11 cellular contexts compared by ENCODE assay signal in genomic region chr16:56683424-56684162, GRCh38. TPM values are rescaled to one million over a fixed set of nuclear protein-coding genes. Genes with fewer than 3 reads are reported as not detected.
A peak's percentile ranks its signal among the peaks of the same experiment; 100 is the strongest.
DNase-seq lines count a peak whose midpoint lies in the region; ATAC-seq, FAIRE-seq and TF ChIP-seq lines count a peak whose summit lies in the region.
"Had no signal": no experiment of that assay in that cellular context is flagged by ENCODE, and none has a peak within 500 bp of the region (broad histone marks: within the 10 kb centered on the region; RNA-seq: fewer than 3 reads in every experiment).

No MANE protein-coding gene starts in this region.

- peaks cover 23% of the 10 kb centered on the region for H3K4me1 Mint-ChIP-seq in central memory CD8-positive, alpha-beta T cell

- POLR2A ChIA-PET in A549 (lab: Yijun Ruan, JAX), result interaction anchor here (0.7 to 6.5 kb wide), 14 partner anchors 8 to 155 kb away, joined by 3 to 185 read pairs (median 5); partner anchors contain the start of genes MT1A and MT2A

- H3K4me3 ChIP-seq in A549, result peak overlapping the region; percentile 60
- H3K4me3 ChIP-seq in HUES64 (ENCODE audit: low read length), result peak overlapping the region; percentile 69; the same call in 1 of the 2 replicates
- peak overlapping the region; percentile 99 for H3K4me3 ChIP-seq in mucosa of stomach (ENCODE audit: low read length)

- H3K4me1 ChIP-seq in A549 (peaks cover 9% of the 10 kb centered on the region; the same call in 2 of the 3 replicates), HUES64 (ENCODE audit: insufficient read depth, low read length) (peaks cover 18% of the 10 kb centered on the region; the same call in 1 of the 2 replicates), mucosa of stomach (ENCODE audit: control insufficient read depth, insufficient read depth, low read length) (peaks cover 27% of the 10 kb centered on the region)

- H3K9me3 Mint-ChIP-seq in central memory CD8-positive, alpha-beta T cell, result no peaks in the 10 kb centered on the region

- peak overlapping the region; percentile 84 to 85; a peak in 4 of 6 replicates for H3K27ac ChIP-seq in A549
- no peak overlapping the region for H3K27ac ChIP-seq in HUES64 (ENCODE audit: low read depth, low read length)

- peaks cover 58% of the 10 kb centered on the region for H3K27me3 ChIP-seq in HUES64 (ENCODE audit: insufficient read depth, low read length)
- no peaks in the 10 kb centered on the region for H3K27me3 ChIP-seq in mucosa of stomach (ENCODE audit: control insufficient read depth, insufficient read depth, low read length)

- no peak for TF ChIP-seq EP300 in A549 (IDR thresholded peaks at IDR 0.05)

- 79% methylated on average over 5 of the region's 5 CpGs for WGBS in A549 (ENCODE audit: missing lambda C conversion rate)
- WGBS in HUES64, result 78% methylated on average over 4 of the region's 5 CpGs

- peak overlapping the region; percentile 93 for H3K4me3 Mint-ChIP-seq in central memory CD8-positive, alpha-beta T cell

- ATAC-seq in A549 (no peak), GM19397 (IDR thresholded peaks at IDR 0.05; ENCODE audit: unreplicated experiment) (no peak), GM21786 (IDR thresholded peaks at IDR 0.05; ENCODE audit: unreplicated experiment) (no peak)
- no peak for ATAC-seq in central memory CD8-positive, alpha-beta T cell (replicated peaks; ENCODE audit: extremely low read depth, poor library complexity, severe bottlenecking)

- TF ChIP-seq CTCF in A549 (IDR thresholded peaks at IDR 0.05), result no peak

- TF ChIP-seq POLR2A in A549 (IDR thresholded peaks at IDR 0.05; ENCODE audit: low read length), result no peak

- H3K36me3 ChIP-seq in HUES64 (ENCODE audit: insufficient read depth, low read length) (no peaks in the 10 kb centered on the region; the same call in 1 of the 2 replicates), mucosa of stomach (ENCODE audit: control insufficient read depth, insufficient read depth, low read length) (no peaks in the 10 kb centered on the region)

- H3K36me3 Mint-ChIP-seq in central memory CD8-positive, alpha-beta T cell (ENCODE audit: insufficient read depth), result peaks cover 12% of the 10 kb centered on the region

- TF ChIP-seq RAD21 in A549 (conservative IDR thresholded peaks at IDR 0.05 in 1 of 2, IDR thresholded peaks at IDR 0.05 in 1 of 2), result no peak

- CTCF ChIA-PET in A549 (lab: Yijun Ruan, JAX), result interaction anchor here (0.6 to 6.2 kb wide), 9 partner anchors 8 to 83 kb away, joined by 3 to 42 read pairs (median 4); partner anchors contain the start of gene MT2A

- no peak for DNase-seq in A549 (ENCODE audit: low read depth in 1 of 2, low spot score in 1 of 2)
- no peak for DNase-seq in central memory CD8-positive, alpha-beta T cell (ENCODE audit: low spot score in 2 of 2)
- no peak for DNase-seq in GM19238 (ENCODE audit: insufficient read length, low spot score)
- no peak for DNase-seq in medulla oblongata (ENCODE audit: extremely low spot score)
- DNase-seq: NCI-H2107 had no signal

- FAIRE-seq in A549 (lab: Jason Lieb, UNC), result no peak
- FAIRE-seq: G401.6 had no signal

- no peak overlapping the region for H3K9ac ChIP-seq in HUES64 (ENCODE audit: low read depth, low read length)
- H3K9ac ChIP-seq in mucosa of stomach (ENCODE audit: low read length), result peak overlapping the region; percentile 98

- no peak overlapping the region for H3K27ac Mint-ChIP-seq in central memory CD8-positive, alpha-beta T cell (ENCODE audit: low read depth)

- H3K27me3 Mint-ChIP-seq in central memory CD8-positive, alpha-beta T cell, result no peaks in the 10 kb centered on the region

- H3K4me2 ChIP-seq in A549, result peak overlapping the region; percentile 88

- H3K9me3 ChIP-seq in A549, result peaks cover 4% of the 10 kb centered on the region; the same call in 1 of the 3 replicates
- H3K9me3 ChIP-seq in HUES64 (ENCODE audit: insufficient read depth, low read depth, low read length), result 0 out of 2 replicates have a peak, but pooled peaks cover 4% of the 10 kb centered on the region
- no peaks in the 10 kb centered on the region for H3K9me3 ChIP-seq in mucosa of stomach (ENCODE audit: control insufficient read depth, low read length)

TF ChIP-seq in A549, 52 proteins besides CTCF, POLR2A, EP300 and RAD21:
- TF ChIP-seq MAFK (IDR thresholded peaks at IDR 0.05; ENCODE audit: partially characterized antibody), result peak; percentile 85
- no peak for TF ChIP-seq ZNF302 (CRISPR knock-in tag; IDR thresholded peaks at IDR 0.05)
- no peak for TF ChIP-seq HOXB13 (CRISPR knock-in tag; IDR thresholded peaks at IDR 0.05; ENCODE audit: low read depth)

RNA-seq across cellular contexts. Expression of gene MT1X, which starts 1.3 kb away (rescaled TPM):
- polyA plus RNA-seq in A549 (2011; rRNA removed), result 44.0 and 74.5 TPM in 2 replicates
- 137 and 141 TPM in 2 replicates for polyA plus RNA-seq in A549 (2012; cell fraction: cytosol; rRNA removed)
- polyA plus RNA-seq in A549 (2012; cell fraction: nucleus; rRNA removed), result 101 and 209 TPM in 2 replicates
- 73.4 to 131 TPM (median 121 TPM) in 3 replicates for polyA plus RNA-seq in A549 (2017; fragmentation: RNase III; extraction: RNeasy Plus Mini Kit Qiagen cat#74134 plus additional on column Dnase treatment)
- 203 and 212 TPM in 2 replicates for polyA minus RNA-seq in A549 (2011; rRNA and poly(A)+ RNA removed)
- 142 TPM for polyA plus RNA-seq in HUES64 (2013, experiment 1 of 2)
- 241 TPM for polyA plus RNA-seq in HUES64 (2013, experiment 2 of 2)

RNA-seq across cellular contexts. Expression of gene MT1H, which starts 14.0 kb away (rescaled TPM):
- polyA plus RNA-seq in A549 (2011; rRNA removed) (not detected in 2 replicates), A549 (2017; fragmentation: RNase III; extraction: RNeasy Plus Mini Kit Qiagen cat#74134 plus additional on column Dnase treatment) (not detected in 3 replicates)
- polyA plus RNA-seq in A549 (2012; cell fraction: cytosol; rRNA removed), result not detected in 2 replicates
- not detected in 2 replicates for polyA plus RNA-seq in A549 (2012; cell fraction: nucleus; rRNA removed)
- not detected in 2 replicates for polyA minus RNA-seq in A549 (2011; rRNA and poly(A)+ RNA removed)
- polyA plus RNA-seq in HUES64 (2013, experiment 1 of 2), result 37.7 TPM
- polyA plus RNA-seq in HUES64 (2013, experiment 2 of 2), result 62.8 TPM
- polyA plus RNA-seq: neural cell had no signal

RNA-seq across cellular contexts. Expression of gene MT1G, which starts 15.7 kb away (rescaled TPM):
- polyA plus RNA-seq in A549 (2011; rRNA removed) (not detected in 2 replicates), A549 (2017; fragmentation: RNase III; extraction: RNeasy Plus Mini Kit Qiagen cat#74134 plus additional on column Dnase treatment) (not detected in 3 replicates)
- not detected in 2 replicates for polyA plus RNA-seq in A549 (2012; cell fraction: cytosol; rRNA removed)
- not detected in 2 replicates for polyA plus RNA-seq in A549 (2012; cell fraction: nucleus; rRNA removed)
- not detected in 2 replicates for polyA minus RNA-seq in A549 (2011; rRNA and poly(A)+ RNA removed)
- polyA plus RNA-seq in HUES64 (2013, experiment 1 of 2), result 91.5 TPM
- 176 TPM for polyA plus RNA-seq in HUES64 (2013, experiment 2 of 2)
- polyA plus RNA-seq: neural cell had no signal

RNA-seq across cellular contexts. Expression of gene MT1F, which starts 25.8 kb away (rescaled TPM):
- polyA plus RNA-seq in A549 (2011; rRNA removed) (4.1 and 5.6 TPM in 2 replicates), A549 (2017; fragmentation: RNase III; extraction: RNeasy Plus Mini Kit Qiagen cat#74134 plus additional on column Dnase treatment) (6.8 to 11.3 TPM (median 10.8 TPM) in 3 replicates)
- 4.0 and 4.6 TPM in 2 replicates for polyA plus RNA-seq in A549 (2012; cell fraction: cytosol; rRNA removed)
- polyA plus RNA-seq in A549 (2012; cell fraction: nucleus; rRNA removed), result 1.4 and 2.7 TPM in 2 replicates
- 2.4 and 4.3 TPM in 2 replicates for polyA minus RNA-seq in A549 (2011; rRNA and poly(A)+ RNA removed)
- polyA plus RNA-seq in HUES64 (2013, experiment 1 of 2), result 15.4 TPM
- polyA plus RNA-seq in HUES64 (2013, experiment 2 of 2), result 20.0 TPM

RNA-seq across cellular contexts. Expression of gene MT1B, which starts 31.9 kb away (rescaled TPM):
- polyA plus RNA-seq in A549 (2011; rRNA removed) (not detected in 2 replicates), A549 (2017; fragmentation: RNase III; extraction: RNeasy Plus Mini Kit Qiagen cat#74134 plus additional on column Dnase treatment) (not detected in 3 replicates)
- polyA plus RNA-seq in A549 (2012; cell fraction: cytosol; rRNA removed), result not detected in 2 replicates
- not detected in 2 replicates for polyA plus RNA-seq in A549 (2012; cell fraction: nucleus; rRNA removed)
- polyA minus RNA-seq in A549 (2011; rRNA and poly(A)+ RNA removed), result not detected in 2 replicates
- not detected for polyA plus RNA-seq in HUES64 (2013, experiment 1 of 2)
- not detected for polyA plus RNA-seq in HUES64 (2013, experiment 2 of 2)
- polyA plus RNA-seq: neural cell had no signal
